In genomic region chr5:134540747-134541733, GRCh38 we compare ENCODE assay signal across 11 cellular contexts. TPM values are rescaled to one million over a fixed set of nuclear protein-coding genes. Genes with fewer than 3 reads are reported as not detected.
DNase-seq lines count a peak whose midpoint lies in the region; ATAC-seq and TF ChIP-seq lines count a peak whose summit lies in the region.
"Had no signal": no experiment of that assay in that cellular context is flagged by ENCODE, and none has a peak within 500 bp of the region (broad histone marks: within the 10 kb centered on the region; RNA-seq: fewer than 3 reads in every experiment).

No MANE protein-coding gene starts in this region.

- peaks cover 22% of the 10 kb centered on the region for H3K79me2 ChIP-seq in osteoblast (ENCODE audit: insufficient read depth, low read length)

- DNase-seq in NCI-H82 (lab: John Stamatoyannopoulos, UW), result peak; percentile 52
- no peak for DNase-seq in NCI-H82 treated with DMSO at 0.1 percent for 48 hours (lab: John Stamatoyannopoulos, UW; ENCODE audit: unreplicated experiment)
- peak; percentile 83 for DNase-seq in NCI-H510A treated with DMSO at 0.1 percent for 48 hours (lab: John Stamatoyannopoulos, UW)
- DNase-seq in osteoblast (ENCODE audit: insufficient read length, low spot score, missing footprints), result peak; percentile 18
- no peak for DNase-seq in activated CD8-positive, alpha-beta memory T cell treated with anti-CD3 and anti-CD28 coated beads for 24 hours
- DNase-seq in immature natural killer cell, result no peak
- no peak for DNase-seq in suprapubic skin (ENCODE audit: low spot score in 2 of 2)
- DNase-seq: GDM1 had no signal

- 72% methylated on average over 15 of the region's 15 CpGs for WGBS in suprapubic skin

- peak overlapping the region in 1 of 6 donors; percentile 13 for H3K27ac Mint-ChIP-seq in immature natural killer cell
- H3K27ac Mint-ChIP-seq: brain had no signal

- ATAC-seq in GM21723 (IDR thresholded peaks at IDR 0.05; ENCODE audit: unreplicated experiment), result peak; percentile 32

- peaks cover 6 to 16% (median 13%) of the 10 kb centered on the region in 3 donors for H3K36me3 Mint-ChIP-seq in immature natural killer cell

- H3K4me3 ChIP-seq in osteoblast (ENCODE audit: insufficient read depth, low read length) (no peak overlapping the region), suprapubic skin (no peak overlapping the region)
- H3K4me3 ChIP-seq: upper lobe of left lung had no signal

- H3K9me3 Mint-ChIP-seq in immature natural killer cell, result no peaks in the 10 kb centered on the region
- H3K9me3 Mint-ChIP-seq: brain had no signal

- H3K27ac ChIP-seq in osteoblast (ENCODE audit: low read depth, low read length) (no peak overlapping the region), suprapubic skin (no peak overlapping the region)
- H3K27ac ChIP-seq: upper lobe of left lung had no signal

- no peak overlapping the region for H2AFZ ChIP-seq in osteoblast (ENCODE audit: low read length)

- TF ChIP-seq EP300 in suprapubic skin (IDR thresholded peaks at IDR 0.05), result no peak

- peaks cover 2 to 7% (median 2%) of the 10 kb centered on the region in 3 donors for H3K27me3 Mint-ChIP-seq in immature natural killer cell (ENCODE audit: low read depth in 3 of 3)

- H3K27me3 ChIP-seq in osteoblast (ENCODE audit: insufficient read depth, low read length), result no peaks in the 10 kb centered on the region
- no peaks in the 10 kb centered on the region for H3K27me3 ChIP-seq in suprapubic skin
- H3K27me3 ChIP-seq: upper lobe of left lung had no signal

- no peaks in the 10 kb centered on the region for H3K4me1 ChIP-seq in osteoblast (ENCODE audit: insufficient read depth, low read length)
- H3K4me1 ChIP-seq in suprapubic skin, result peaks cover 41% of the 10 kb centered on the region

- TF ChIP-seq CTCF in osteoblast (IDR thresholded peaks at IDR 0.05; ENCODE audit: extremely low read depth, low read depth, low read length), result no peak
- TF ChIP-seq CTCF in suprapubic skin (IDR thresholded peaks at IDR 0.05), result no peak

- H3K9me3 ChIP-seq in osteoblast (ENCODE audit: low read depth, low read length) (no peaks in the 10 kb centered on the region), suprapubic skin (no peaks in the 10 kb centered on the region)
- H3K9me3 ChIP-seq: upper lobe of left lung had no signal

- H3K4me2 ChIP-seq in osteoblast (ENCODE audit: insufficient read depth, low read length), result no peak overlapping the region

- peaks cover 46% of the 10 kb centered on the region for H3K36me3 ChIP-seq in osteoblast (ENCODE audit: insufficient read depth, low read length)
- H3K36me3 ChIP-seq in suprapubic skin, result peaks cover 78% of the 10 kb centered on the region

- no peak overlapping the region for H3K4me3 Mint-ChIP-seq in immature natural killer cell
- H3K4me3 Mint-ChIP-seq: brain had no signal

- TF ChIP-seq POLR2A in suprapubic skin (IDR thresholded peaks at IDR 0.05), result no peak

- peaks cover 46% of the 10 kb centered on the region for H4K20me1 ChIP-seq in osteoblast (ENCODE audit: insufficient read depth, low read length)

- peaks cover 54 to 57% of the 10 kb centered on the region in 2 donors for H3K4me1 Mint-ChIP-seq in immature natural killer cell

RNA-seq across cellular contexts. Expression of gene JADE2, which starts 15.6 kb away (rescaled TPM):
- total RNA-seq in osteoblast (22.7 and 26.8 TPM in 2 replicates), suprapubic skin (10 to 100 TPM; 31.4 to 62.1 (median 56.6) TPM)
- polyA plus RNA-seq in immature natural killer cell, result 10 to 100 TPM; 10.1 to 48.9 (median 23.0) TPM

Comparison
In these comparisons a context has a peak if more than half of its experiments do, and no peak if none do; other contexts are left out.
1. DNase-seq: peak in NCI-H82 (single experiment), NCI-H510A treated with DMSO at 0.1 percent for 48 hours (single experiment) and osteoblast (single experiment); none in NCI-H82 treated with DMSO at 0.1 percent for 48 hours (single experiment), activated CD8-positive, alpha-beta memory T cell treated with anti-CD3 and anti-CD28 coated beads for 24 hours (single experiment), immature natural killer cell (0 of 3) and suprapubic skin (0 of 2).